1 cellular context compared by ENCODE assay signal in genomic region chr2:11122380-11122779, GRCh38.
TF ChIP-seq lines count a peak whose summit lies in the region.

No MANE protein-coding gene starts in this region.

TF ChIP-seq in K562, 482 proteins besides CTCF, POLR2A, EP300 and RAD21 (continued from another document and continues in another):
- TF ChIP-seq ZNF3 (CRISPR knock-in tag; IDR thresholded peaks at IDR 0.05) (no peak), PHB (CRISPR knock-in tag; IDR thresholded peaks at IDR 0.05) (0 out of 2 replicates have a peak, but pooled peaks have one; percentile 36), ATF2 (CRISPR knock-in tag; IDR thresholded peaks at IDR 0.05) (no peak), E2F1 (CRISPR knock-in tag; IDR thresholded peaks at IDR 0.05) (no peak), SMARCA4 (IDR thresholded peaks at IDR 0.05) (no peak), DMBX1 (CRISPR knock-in tag; IDR thresholded peaks at IDR 0.05; ENCODE audit: borderline replicate concordance) (peak; percentile 97; the same call in 1 of the 2 replicates), TFE3 (CRISPR knock-in tag; IDR thresholded peaks at IDR 0.05) (no peak), TGIF2 (CRISPR knock-in tag; IDR thresholded peaks at IDR 0.05) (no peak), THAP7 (CRISPR knock-in tag; IDR thresholded peaks at IDR 0.05) (no peak), NFATC3 (IDR thresholded peaks at IDR 0.05) (no peak), SMARCC2 (IDR thresholded peaks at IDR 0.05; ENCODE audit: low read depth) (no peak), ATF6 (CRISPR knock-in tag; IDR thresholded peaks at IDR 0.05) (no peak), CHD7 (IDR thresholded peaks at IDR 0.05; ENCODE audit: low read depth, low read length) (no peak), THRB (CRISPR knock-in tag; conservative IDR thresholded peaks at IDR 0.05) (peak; percentile 92), POLR3G (IDR thresholded peaks at IDR 0.05; ENCODE audit: extremely low read depth, insufficient read length, insufficient replicate concordance) (no peak), ZNF41 (CRISPR knock-in tag; conservative IDR thresholded peaks at IDR 0.05) (peak; percentile 86), ELK1 (CRISPR knock-in tag; IDR thresholded peaks at IDR 0.05) (no peak), ZNF449 (CRISPR knock-in tag; IDR thresholded peaks at IDR 0.05) (peak; percentile 73), ZNF699 (CRISPR knock-in tag; IDR thresholded peaks at IDR 0.05; ENCODE audit: insufficient replicate concordance) (no peak), ZNF224 (CRISPR knock-in tag; IDR thresholded peaks at IDR 0.05) (no peak), ZBED1 (IDR thresholded peaks at IDR 0.05) (no peak), GABPB2 (CRISPR knock-in tag; conservative IDR thresholded peaks at IDR 0.05) (no peak), CGGBP1 (CRISPR knock-in tag; IDR thresholded peaks at IDR 0.05) (no peak), NKRF (IDR thresholded peaks at IDR 0.05; ENCODE audit: borderline replicate concordance) (no peak), PML (IDR thresholded peaks at IDR 0.05; ENCODE audit: low read length) (no peak), HNRNPH1 (optimal IDR thresholded peaks at IDR 0.05; ENCODE audit: low read depth, low read length) (no peak), RBM14 (IDR thresholded peaks at IDR 0.05; ENCODE audit: borderline replicate concordance, insufficient read depth, low read depth, low read length) (no peak), ZBTB1 (CRISPR knock-in tag; IDR thresholded peaks at IDR 0.05; ENCODE audit: borderline replicate concordance, low read depth) (peak; percentile 93; the same call in 1 of the 2 replicates), HDAC6 (IDR thresholded peaks at IDR 0.05; ENCODE audit: low read depth, low read length) (no peak), ZFP30 (CRISPR knock-in tag; IDR thresholded peaks at IDR 0.05; ENCODE audit: borderline replicate concordance) (no peak), NCOR1 (IDR thresholded peaks at IDR 0.05) (no peak)
